ENCODE assay signal across 8 cellular contexts in the genomic region with DNA sequence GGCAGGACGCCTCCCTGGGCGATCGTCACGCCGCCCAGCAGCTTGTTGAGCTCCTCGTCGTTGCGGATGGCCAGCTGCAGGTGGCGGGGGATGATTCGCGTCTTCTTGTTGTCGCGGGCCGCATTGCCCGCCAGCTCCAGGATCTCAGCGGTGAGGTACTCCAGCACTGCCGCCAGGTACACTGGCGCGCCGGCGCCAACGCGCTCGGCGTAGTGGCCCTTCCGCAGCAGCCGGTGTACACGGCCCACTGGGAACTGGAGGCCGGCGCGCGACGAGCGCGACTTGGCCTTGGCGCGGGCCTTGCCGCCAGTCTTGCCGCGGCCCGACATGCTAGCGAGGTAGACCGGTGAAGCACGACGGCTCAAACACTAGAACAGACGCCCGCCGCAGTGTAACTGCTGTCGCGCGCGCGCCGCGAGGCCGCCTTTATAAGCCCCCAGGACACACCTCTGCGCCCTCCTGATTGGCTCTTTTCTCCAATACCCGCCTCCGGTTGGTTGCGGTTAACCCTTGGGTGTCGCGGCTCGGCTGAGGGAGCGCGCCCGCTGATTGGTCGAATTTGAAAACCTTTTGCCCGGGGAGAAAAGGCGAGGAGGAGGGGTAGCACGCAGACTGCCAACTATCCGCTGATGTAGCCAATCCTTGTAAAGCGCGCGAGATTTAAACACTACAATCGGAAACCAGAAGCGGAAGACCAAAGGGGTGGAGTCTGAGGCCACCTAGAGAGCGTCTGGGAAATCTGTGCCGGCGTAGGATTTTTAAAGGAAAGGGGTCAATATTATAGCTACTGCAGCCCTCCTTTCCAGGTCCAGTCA. TPM values are rescaled to one million over a fixed set of nuclear protein-coding genes. Genes with fewer than 3 reads are reported as not detected.
DNase-seq lines count a peak whose midpoint lies in the region; ATAC-seq and TF ChIP-seq lines count a peak whose summit lies in the region.

No MANE protein-coding gene starts in this region.

- peaks cover 32% of the 10 kb centered on the region for H3K4me1 Mint-ChIP-seq in activated T-cell treated with anti-CD3 and anti-CD28 coated beads, Interleukin-2, amount 50 U/mL, for 4 hours (ENCODE audit: low read depth)

- H3K36me3 Mint-ChIP-seq in activated T-cell treated with anti-CD3 and anti-CD28 coated beads, Interleukin-2, amount 50 U/mL, for 4 hours (ENCODE audit: insufficient read depth) = peaks cover 34% of the 10 kb centered on the region

- H3K9me3 ChIP-seq in PC-9 (ENCODE audit: insufficient read depth, low read depth) (no peaks in the 10 kb centered on the region), esophagus (ENCODE audit: control insufficient read depth in 2 of 2, insufficient read depth in 1 of 2, low read depth in 1 of 2, low read length in 1 of 2) (no peaks in the 10 kb centered on the region), mucosa of rectum (ENCODE audit: control insufficient read depth in 2 of 2, low read length in 2 of 2) (no peaks in the 10 kb centered on the region)

- peak overlapping the region; percentile 72 to 84 for H3K9ac ChIP-seq in mucosa of rectum (ENCODE audit: low read depth in 1 of 2, low read length in 2 of 2)

- CTCF ChIA-PET in PC-9 (lab: Charles Lee) = interaction anchor here (0.6 to 0.9 kb wide), 3 partner anchors 10 to 243 kb away, joined by 4 to 10 read pairs (median 6); no protein-coding TSS in a partner anchor

- H3K4me1 ChIP-seq in PC-9 (replicated peaks; ENCODE audit: insufficient read depth) = peaks cover 29% of the 10 kb centered on the region
- H3K4me1 ChIP-seq in esophagus (ENCODE audit: control insufficient read depth in 2 of 2, insufficient read depth in 2 of 2, low read length in 1 of 2) = peaks cover 8 to 10% of the 10 kb centered on the region in 2 donors
- H3K4me1 ChIP-seq in mucosa of rectum (ENCODE audit: control insufficient read depth in 2 of 2, insufficient read depth in 2 of 2, low read length in 2 of 2) = peaks cover 21% of the 10 kb centered on the region in 2 donors

- POLR2A ChIA-PET in PC-9 (lab: Charles Lee; ENCODE audit: unreplicated experiment) = interaction anchor here (0.5 to 1.7 kb wide), 12 partner anchors 11 to 345 kb away, joined by 3 to 7 read pairs (median 4); partner anchors contain the start of genes C2CD2L, HINFP and VPS11

- no peaks in the 10 kb centered on the region for H3K9me3 Mint-ChIP-seq in activated T-cell treated with anti-CD3 and anti-CD28 coated beads, Interleukin-2, amount 50 U/mL, for 4 hours

- H3K4me3 ChIP-seq in PC-9 (peak overlapping the region; percentile 91), esophagus (ENCODE audit: low read depth in 1 of 2, low read length in 2 of 2) (peak overlapping the region; percentile 65 to 71), mucosa of rectum (ENCODE audit: low read length in 2 of 2) (peak overlapping the region; percentile 85 to 90)

- TF ChIP-seq CTCF in PC-9 (conservative IDR thresholded peaks at IDR 0.05) = peak; percentile 27; the same call in 1 of the 2 replicates

- intact Hi-C loops in PC-9 (cut with micrococcal nuclease; ENCODE audit: unreplicated experiment) = loop anchor here (2.0 to 10.0 kb wide), 5 partner anchors 38 to 380 kb away; partner anchors contain the start of genes HYOU1 and NLRX1

- peak; percentile 73 for ATAC-seq in GM21737 (IDR thresholded peaks at IDR 0.05; ENCODE audit: unreplicated experiment)
- peak; percentile 88 to 90 for ATAC-seq in activated T-cell treated with anti-CD3 and anti-CD28 coated beads, Interleukin-2, amount 50 U/mL, for 4 hours

- BruUV-seq in PC-9 (replicated peaks; lab: Mats Ljungman, UMichigan) = TSS peak; percentile 58

- peak overlapping the region; percentile 99 for H3K4me2 ChIP-seq in PC-9

- H3F3A ChIP-seq in PC-9 (ENCODE audit: insufficient read depth, low read depth) = peaks cover 62% of the 10 kb centered on the region; the same call in 1 of the 2 replicates

- H4K20me1 ChIP-seq in PC-9 (ENCODE audit: insufficient read depth) = peaks cover 18% of the 10 kb centered on the region

- H3K36me3 ChIP-seq in PC-9 (ENCODE audit: low read depth) = peaks cover 32% of the 10 kb centered on the region
- peaks cover 18 to 19% of the 10 kb centered on the region in 2 donors for H3K36me3 ChIP-seq in esophagus (ENCODE audit: control insufficient read depth in 2 of 2, insufficient read depth in 2 of 2, low read length in 1 of 2)
- H3K36me3 ChIP-seq in mucosa of rectum (ENCODE audit: control insufficient read depth in 2 of 2, insufficient read depth in 2 of 2, low read length in 2 of 2) = peaks cover 11 to 29% of the 10 kb centered on the region in 2 donors

- H3K27ac ChIP-seq in PC-9 (peak overlapping the region; percentile 48), esophagus (ENCODE audit: low read depth in 2 of 2, low read length in 1 of 2) (peak overlapping the region; percentile 80 to 94), mucosa of rectum (ENCODE audit: low read depth in 2 of 2, low read length in 2 of 2) (peak overlapping the region; percentile 86 to 90)

- H3K27me3 ChIP-seq in PC-9 (ENCODE audit: insufficient read depth, low read depth) (no peaks in the 10 kb centered on the region), esophagus (ENCODE audit: control insufficient read depth in 1 of 2, insufficient read depth in 2 of 2, low read length in 2 of 2) (no peaks in the 10 kb centered on the region), mucosa of rectum (ENCODE audit: control insufficient read depth in 2 of 2, insufficient read depth in 2 of 2, low read length in 2 of 2) (no peaks in the 10 kb centered on the region)

- DNase-seq in DMS79 (lab: John Stamatoyannopoulos, UW) (peak; percentile 99), KG1 (lab: John Stamatoyannopoulos, UW) (peak; percentile 99), PC-9 (peak; percentile 98 to 99)
- DNase-seq in activated T-cell treated with anti-CD3 and anti-CD28 coated beads, Interleukin-2, amount 50 U/mL, for 4 hours = peak; percentile 99
- DNase-seq in stimulated activated CD8-positive, alpha-beta memory T cell treated with anti-CD3 and anti-CD28 coated beads, Interleukin-4, amount 100 ng/mL, for 4 hours (ENCODE audit: low read depth in 2 of 2, low spot score in 1 of 2) = peak; percentile 98 to 99

- H3K79me2 ChIP-seq in PC-9 (ENCODE audit: low read depth) = peaks cover 51% of the 10 kb centered on the region

- H2AFZ ChIP-seq in PC-9 = peak overlapping the region; percentile 86

- no peaks in the 10 kb centered on the region for H3K9me2 ChIP-seq in PC-9 (ENCODE audit: insufficient read depth)

- H3K4me3 Mint-ChIP-seq in activated T-cell treated with anti-CD3 and anti-CD28 coated beads, Interleukin-2, amount 50 U/mL, for 4 hours = peak overlapping the region; percentile 92

- WGBS in esophagus, 2 donors = 0 to 1% methylated on average over 77 to 79 of the region's 79 CpGs

- no peaks in the 10 kb centered on the region for H3K27me3 Mint-ChIP-seq in activated T-cell treated with anti-CD3 and anti-CD28 coated beads, Interleukin-2, amount 50 U/mL, for 4 hours (ENCODE audit: low read depth)

RNA-seq across cellular contexts. Expression of gene DPAGT1, which starts 6.4 kb away (rescaled TPM):
- total RNA-seq in PC-9 (2021) = 32.8 and 41.1 TPM in 2 replicates
- 10 to 100 TPM; 53.9 to 61.0 (median 60.9) TPM for total RNA-seq in activated T-cell treated with anti-CD3 and anti-CD28 coated beads, Interleukin-2, amount 50 U/mL, for 4 hours
- polyA plus RNA-seq in esophagus = 10 to 100 TPM; 16.5 to 21.5 TPM

RNA-seq across cellular contexts. Expression of gene HMBS, which starts 10.6 kb away (rescaled TPM):
- total RNA-seq in PC-9 (2021) = 49.3 and 54.9 TPM in 2 replicates
- 10 to 100 TPM; 43.7 to 64.7 (median 60.1) TPM for total RNA-seq in activated T-cell treated with anti-CD3 and anti-CD28 coated beads, Interleukin-2, amount 50 U/mL, for 4 hours
- 10 to 100 TPM; 18.0 to 24.2 TPM for polyA plus RNA-seq in esophagus

RNA-seq across cellular contexts. Expression of gene C2CD2L, which starts 11.9 kb away (rescaled TPM):
- 6.7 and 9.3 TPM in 2 replicates for total RNA-seq in PC-9 (2021)
- total RNA-seq in activated T-cell treated with anti-CD3 and anti-CD28 coated beads, Interleukin-2, amount 50 U/mL, for 4 hours = 10 to 100 TPM; 22.0 to 24.7 (median 23.0) TPM
- polyA plus RNA-seq in esophagus = 10 to 100 TPM in 1 of 2 donors, 1 to 10 TPM in 1; 8.4 to 13.1 TPM

RNA-seq across cellular contexts. Expression of gene HINFP, which starts 26.1 kb away (rescaled TPM):
- 34.9 and 35.5 TPM in 2 replicates for total RNA-seq in PC-9 (2021)
- total RNA-seq in activated T-cell treated with anti-CD3 and anti-CD28 coated beads, Interleukin-2, amount 50 U/mL, for 4 hours = 10 to 100 TPM; 20.1 to 26.2 (median 21.1) TPM
- polyA plus RNA-seq in esophagus = 10 to 100 TPM in 1 of 2 donors, 1 to 10 TPM in 1; 9.1 to 16.0 TPM

RNA-seq across cellular contexts. Expression of gene VPS11, which starts 27.7 kb away (rescaled TPM):
- 21.1 and 22.9 TPM in 2 replicates for total RNA-seq in PC-9 (2021)
- 10 to 100 TPM; 24.1 to 31.5 (median 30.0) TPM for total RNA-seq in activated T-cell treated with anti-CD3 and anti-CD28 coated beads, Interleukin-2, amount 50 U/mL, for 4 hours
- 10 to 100 TPM; 22.4 to 29.0 TPM for polyA plus RNA-seq in esophagus

Comparison
In these comparisons a context has a peak if more than half of its experiments do, and no peak if none do; other contexts are left out.
1. Peak in every context shown above with its lines: DNase-seq, ATAC-seq, H3K4me3 ChIP-seq and H3K27ac ChIP-seq.